1 cellular context compared by ENCODE assay signal in the genomic region with DNA sequence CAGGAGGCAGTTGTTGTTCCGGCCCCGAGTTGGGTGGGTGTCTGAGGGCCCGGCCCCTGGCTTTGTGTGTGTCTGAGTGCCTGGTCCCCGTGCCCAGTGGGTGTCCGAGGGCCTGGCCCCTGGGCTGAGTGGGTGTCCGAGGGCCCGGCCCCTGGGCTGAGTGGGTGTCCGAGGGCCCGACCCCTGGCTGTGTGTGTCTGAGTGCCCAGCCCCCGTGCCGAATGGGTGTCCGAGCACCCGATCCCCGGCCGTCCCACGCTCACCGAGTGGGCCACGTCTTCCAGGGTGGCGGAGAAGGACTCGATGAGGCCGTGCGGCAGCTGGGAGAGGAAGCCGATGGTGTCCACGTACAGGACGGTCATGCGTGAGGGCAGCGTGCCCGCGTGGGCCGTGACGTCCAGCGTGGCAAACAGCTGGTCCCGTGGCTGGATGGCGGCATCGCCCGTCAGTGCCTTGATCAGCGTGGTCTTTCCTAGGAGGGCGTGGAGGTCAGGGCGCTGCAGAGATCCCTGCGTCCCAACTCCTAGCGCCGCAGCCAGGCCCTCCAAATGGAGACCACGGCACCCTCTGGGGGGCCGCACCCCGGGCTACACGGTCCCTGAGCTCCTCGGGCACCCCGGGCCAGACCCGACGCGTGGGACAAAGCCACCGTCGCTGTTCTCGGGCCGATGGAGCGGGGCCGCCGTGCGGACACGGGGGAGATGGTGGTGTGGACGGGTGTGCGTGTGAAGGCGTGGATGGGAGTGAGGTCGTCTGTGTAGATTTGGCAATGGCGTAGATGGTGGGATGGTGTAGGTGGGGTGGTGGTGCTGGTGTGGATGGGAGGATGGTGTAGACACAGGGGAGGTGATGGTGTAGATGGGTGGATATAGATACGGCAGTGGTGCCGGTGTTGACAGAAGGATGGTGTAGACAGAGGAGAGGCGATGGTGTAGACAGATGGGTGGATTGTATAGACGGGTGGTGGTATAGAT.
TF ChIP-seq lines count a peak whose summit lies in the region.

No MANE protein-coding gene starts in this region.

TF ChIP-seq in endothelial cell of umbilical vein, 7 proteins besides CTCF, POLR2A, EP300 and RAD21:
- TF ChIP-seq FOS (IDR thresholded peaks at IDR 0.05; ENCODE audit: borderline replicate concordance, insufficient read depth, low read length) (no peak), GATA2 (IDR thresholded peaks at IDR 0.05; ENCODE audit: insufficient read depth, insufficient read length, low read depth, low read length) (no peak), MYC (IDR thresholded peaks at IDR 0.05; ENCODE audit: low read depth, low read length) (no peak), EZH2 (IDR thresholded peaks at IDR 0.05; ENCODE audit: borderline replicate concordance, low read depth, low read length, severe bottlenecking) (no peak), POLR2AphosphoS5 (IDR thresholded peaks at IDR 0.05; ENCODE audit: insufficient read depth, low read depth, low read length) (no peak), JUN (IDR thresholded peaks at IDR 0.05; ENCODE audit: borderline replicate concordance, insufficient read depth, insufficient read length, low read depth) (no peak)
- TF ChIP-seq, protein P1, sequence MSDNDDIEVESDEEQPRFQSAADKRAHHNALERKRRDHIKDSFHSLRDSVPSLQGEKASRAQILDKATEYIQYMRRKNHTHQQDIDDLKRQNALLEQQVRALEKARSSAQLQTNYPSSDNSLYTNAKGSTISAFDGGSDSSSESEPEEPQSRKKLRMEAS (IDR thresholded peaks at IDR 0.05; ENCODE audit: insufficient read depth, insufficient read length): no peak
